In the genomic region with DNA sequence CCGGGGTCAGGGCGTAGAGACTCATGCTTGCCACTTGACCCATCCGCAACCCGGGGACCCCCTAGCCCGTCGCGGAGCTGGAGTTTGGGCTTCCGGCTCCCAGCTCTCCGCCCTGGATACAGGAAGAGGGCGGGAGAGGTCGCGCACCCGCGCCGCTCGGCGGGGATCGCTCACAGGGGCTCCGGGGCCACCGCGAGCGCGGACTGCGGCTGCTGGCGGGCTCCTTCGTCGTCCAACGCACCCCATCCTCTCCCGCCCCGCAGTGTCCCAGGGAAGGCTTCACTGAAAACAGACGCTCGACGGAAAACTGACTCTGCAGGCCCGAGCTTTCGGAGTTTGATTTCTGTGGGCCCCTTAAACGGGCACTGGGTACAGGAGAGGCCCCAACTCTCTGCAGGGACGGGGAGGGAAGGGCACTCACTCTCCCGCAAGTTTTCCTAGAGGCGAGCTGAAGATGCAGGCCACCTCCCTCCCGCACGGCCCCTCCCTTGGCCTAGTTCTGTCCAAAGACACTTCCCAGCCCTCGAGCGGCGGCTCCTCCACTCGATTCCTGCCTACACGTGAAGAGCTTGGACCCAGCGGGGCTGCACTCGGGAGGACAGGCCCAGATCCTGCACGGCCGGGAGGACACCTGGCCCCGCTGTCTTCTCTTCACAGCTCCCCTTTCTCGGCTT, we compare ENCODE assay signal across 1 cellular context.
TF ChIP-seq lines count a peak whose summit lies in the region.

No MANE protein-coding gene starts in this region.

TF ChIP-seq in GM23338, 12 proteins besides CTCF, POLR2A, EP300 and RAD21 (continued from another document):
- TF ChIP-seq ETS1 (IDR thresholded peaks at IDR 0.05) (no peak), EZH2 (IDR thresholded peaks at IDR 0.05; ENCODE audit: low read depth, unreplicated experiment) (no peak), POLR2AphosphoS5 (IDR thresholded peaks at IDR 0.05; ENCODE audit: low read depth) (no peak), ZNF331 (CRISPR knock-in tag; IDR thresholded peaks at IDR 0.05; ENCODE audit: low read depth) (no peak), NANOG (IDR thresholded peaks at IDR 0.05; ENCODE audit: borderline replicate concordance) (no peak), ZNF114 (CRISPR knock-in tag; IDR thresholded peaks at IDR 0.05) (no peak), REST (IDR thresholded peaks at IDR 0.05; ENCODE audit: unreplicated experiment) (no peak), CREB1 (CRISPR knock-in tag; IDR thresholded peaks at IDR 0.05; ENCODE audit: low read depth) (no peak)
- TF ChIP-seq, protein P1, sequence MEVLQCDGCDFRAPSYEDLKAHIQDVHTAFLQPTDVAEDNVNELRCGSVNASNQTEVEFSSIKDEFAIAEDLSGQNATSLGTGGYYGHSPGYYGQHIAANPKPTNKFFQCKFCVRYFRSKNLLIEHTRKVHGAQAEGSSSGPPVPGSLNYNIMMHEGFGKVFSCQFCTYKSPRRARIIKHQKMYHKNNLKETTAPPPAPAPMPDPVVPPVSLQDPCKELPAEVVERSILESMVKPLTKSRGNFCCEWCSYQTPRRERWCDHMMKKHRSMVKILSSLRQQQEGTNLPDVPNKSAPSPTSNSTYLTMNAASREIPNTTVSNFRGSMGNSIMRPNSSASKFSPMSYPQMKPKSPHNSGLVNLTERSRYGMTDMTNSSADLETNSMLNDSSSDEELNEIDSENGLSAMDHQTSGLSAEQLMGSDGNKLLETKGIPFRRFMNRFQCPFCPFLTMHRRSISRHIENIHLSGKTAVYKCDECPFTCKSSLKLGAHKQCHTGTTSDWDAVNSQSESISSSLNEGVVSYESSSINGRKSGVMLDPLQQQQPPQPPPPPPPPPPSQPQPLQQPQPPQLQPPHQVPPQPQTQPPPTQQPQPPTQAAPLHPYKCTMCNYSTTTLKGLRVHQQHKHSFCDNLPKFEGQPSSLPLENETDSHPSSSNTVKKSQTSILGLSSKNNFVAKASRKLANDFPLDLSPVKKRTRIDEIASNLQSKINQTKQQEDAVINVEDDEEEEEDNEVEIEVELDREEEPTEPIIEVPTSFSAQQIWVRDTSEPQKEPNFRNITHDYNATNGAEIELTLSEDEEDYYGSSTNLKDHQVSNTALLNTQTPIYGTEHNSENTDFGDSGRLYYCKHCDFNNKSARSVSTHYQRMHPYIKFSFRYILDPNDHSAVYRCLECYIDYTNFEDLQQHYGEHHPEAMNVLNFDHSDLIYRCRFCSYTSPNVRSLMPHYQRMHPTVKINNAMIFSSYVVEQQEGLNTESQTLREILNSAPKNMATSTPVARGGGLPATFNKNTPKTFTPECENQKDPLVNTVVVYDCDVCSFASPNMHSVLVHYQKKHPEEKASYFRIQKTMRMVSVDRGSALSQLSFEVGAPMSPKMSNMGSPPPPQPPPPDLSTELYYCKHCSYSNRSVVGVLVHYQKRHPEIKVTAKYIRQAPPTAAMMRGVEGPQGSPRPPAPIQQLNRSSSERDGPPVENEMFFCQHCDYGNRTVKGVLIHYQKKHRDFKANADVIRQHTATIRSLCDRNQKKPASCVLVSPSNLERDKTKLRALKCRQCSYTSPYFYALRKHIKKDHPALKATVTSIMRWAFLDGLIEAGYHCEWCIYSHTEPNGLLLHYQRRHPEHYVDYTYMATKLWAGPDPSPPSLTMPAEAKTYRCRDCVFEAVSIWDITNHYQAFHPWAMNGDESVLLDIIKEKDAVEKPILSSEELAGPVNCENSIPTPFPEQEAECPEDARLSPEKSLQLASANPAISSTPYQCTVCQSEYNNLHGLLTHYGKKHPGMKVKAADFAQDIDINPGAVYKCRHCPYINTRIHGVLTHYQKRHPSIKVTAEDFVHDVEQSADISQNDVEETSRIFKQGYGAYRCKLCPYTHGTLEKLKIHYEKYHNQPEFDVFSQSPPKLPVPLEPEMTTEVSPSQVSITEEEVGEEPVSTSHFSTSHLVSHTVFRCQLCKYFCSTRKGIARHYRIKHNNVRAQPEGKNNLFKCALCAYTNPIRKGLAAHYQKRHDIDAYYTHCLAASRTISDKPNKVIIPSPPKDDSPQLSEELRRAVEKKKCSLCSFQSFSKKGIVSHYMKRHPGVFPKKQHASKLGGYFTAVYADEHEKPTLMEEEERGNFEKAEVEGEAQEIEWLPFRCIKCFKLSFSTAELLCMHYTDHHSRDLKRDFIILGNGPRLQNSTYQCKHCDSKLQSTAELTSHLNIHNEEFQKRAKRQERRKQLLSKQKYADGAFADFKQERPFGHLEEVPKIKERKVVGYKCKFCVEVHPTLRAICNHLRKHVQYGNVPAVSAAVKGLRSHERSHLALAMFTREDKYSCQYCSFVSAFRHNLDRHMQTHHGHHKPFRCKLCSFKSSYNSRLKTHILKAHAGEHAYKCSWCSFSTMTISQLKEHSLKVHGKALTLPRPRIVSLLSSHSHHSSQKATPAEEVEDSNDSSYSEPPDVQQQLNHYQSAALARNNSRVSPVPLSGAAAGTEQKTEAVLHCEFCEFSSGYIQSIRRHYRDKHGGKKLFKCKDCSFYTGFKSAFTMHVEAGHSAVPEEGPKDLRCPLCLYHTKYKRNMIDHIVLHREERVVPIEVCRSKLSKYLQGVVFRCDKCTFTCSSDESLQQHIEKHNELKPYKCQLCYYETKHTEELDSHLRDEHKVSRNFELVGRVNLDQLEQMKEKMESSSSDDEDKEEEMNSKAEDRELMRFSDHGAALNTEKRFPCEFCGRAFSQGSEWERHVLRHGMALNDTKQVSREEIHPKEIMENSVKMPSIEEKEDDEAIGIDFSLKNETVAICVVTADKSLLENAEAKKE (CRISPR knock-in tag; IDR thresholded peaks at IDR 0.05), result no peak
